1 cellular context compared by ENCODE assay signal in the genomic region with DNA sequence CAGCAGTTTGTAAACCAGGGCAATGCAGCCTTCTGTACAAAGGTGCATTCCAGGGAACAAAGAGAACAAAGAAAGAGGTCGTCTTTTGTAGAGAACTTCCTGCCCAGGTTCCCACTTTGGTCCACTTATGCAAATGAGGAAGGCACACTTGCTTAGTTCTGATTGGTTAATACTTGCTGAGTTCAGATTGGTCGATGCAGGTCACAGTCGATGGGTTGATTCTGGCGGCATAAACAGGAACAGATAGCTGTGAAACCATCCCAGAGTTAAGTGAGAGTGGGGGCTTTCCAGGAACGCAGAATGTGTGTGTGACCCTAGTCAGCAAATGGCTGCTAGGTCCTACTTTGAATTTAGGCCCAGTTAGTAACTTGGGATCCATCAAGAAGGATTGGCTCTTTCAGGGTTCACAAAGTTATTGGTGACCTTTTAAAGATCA.
TF ChIP-seq lines count a peak whose summit lies in the region.

No MANE protein-coding gene starts in this region.

TF ChIP-seq in K562, 482 proteins besides CTCF, POLR2A, EP300 and RAD21:
- TF ChIP-seq, protein P1, sequence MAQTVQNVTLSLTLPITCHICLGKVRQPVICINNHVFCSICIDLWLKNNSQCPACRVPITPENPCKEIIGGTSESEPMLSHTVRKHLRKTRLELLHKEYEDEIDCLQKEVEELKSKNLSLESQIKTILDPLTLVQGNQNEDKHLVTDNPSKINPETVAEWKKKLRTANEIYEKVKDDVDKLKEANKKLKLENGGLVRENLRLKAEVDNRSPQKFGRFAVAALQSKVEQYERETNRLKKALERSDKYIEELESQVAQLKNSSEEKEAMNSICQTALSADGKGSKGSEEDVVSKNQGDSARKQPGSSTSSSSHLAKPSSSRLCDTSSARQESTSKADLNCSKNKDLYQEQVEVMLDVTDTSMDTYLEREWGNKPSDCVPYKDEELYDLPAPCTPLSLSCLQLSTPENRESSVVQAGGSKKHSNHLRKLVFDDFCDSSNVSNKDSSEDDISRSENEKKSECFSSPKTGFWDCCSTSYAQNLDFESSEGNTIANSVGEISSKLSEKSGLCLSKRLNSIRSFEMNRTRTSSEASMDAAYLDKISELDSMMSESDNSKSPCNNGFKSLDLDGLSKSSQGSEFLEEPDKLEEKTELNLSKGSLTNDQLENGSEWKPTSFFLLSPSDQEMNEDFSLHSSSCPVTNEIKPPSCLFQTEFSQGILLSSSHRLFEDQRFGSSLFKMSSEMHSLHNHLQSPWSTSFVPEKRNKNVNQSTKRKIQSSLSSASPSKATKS (CRISPR knock-in tag; IDR thresholded peaks at IDR 0.05) = no peak
- no peak for TF ChIP-seq CTBP1 (IDR thresholded peaks at IDR 0.05; ENCODE audit: borderline replicate concordance)
- TF ChIP-seq, protein P2, sequence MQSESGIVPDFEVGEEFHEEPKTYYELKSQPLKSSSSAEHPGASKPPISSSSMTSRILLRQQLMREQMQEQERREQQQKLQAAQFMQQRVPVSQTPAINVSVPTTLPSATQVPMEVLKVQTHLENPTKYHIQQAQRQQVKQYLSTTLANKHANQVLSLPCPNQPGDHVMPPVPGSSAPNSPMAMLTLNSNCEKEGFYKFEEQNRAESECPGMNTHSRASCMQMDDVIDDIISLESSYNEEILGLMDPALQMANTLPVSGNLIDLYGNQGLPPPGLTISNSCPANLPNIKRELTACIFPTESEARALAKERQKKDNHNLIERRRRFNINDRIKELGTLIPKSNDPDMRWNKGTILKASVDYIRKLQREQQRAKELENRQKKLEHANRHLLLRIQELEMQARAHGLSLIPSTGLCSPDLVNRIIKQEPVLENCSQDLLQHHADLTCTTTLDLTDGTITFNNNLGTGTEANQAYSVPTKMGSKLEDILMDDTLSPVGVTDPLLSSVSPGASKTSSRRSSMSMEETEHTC (IDR thresholded peaks at IDR 0.05) = no peak
- TF ChIP-seq ZNF232 (CRISPR knock-in tag; IDR thresholded peaks at IDR 0.05) = no peak
- TF ChIP-seq NRF1 (conservative IDR thresholded peaks at IDR 0.05 in 1 of 2, IDR thresholded peaks at IDR 0.05 in 1 of 2) = no peak
- TF ChIP-seq, protein P3, sequence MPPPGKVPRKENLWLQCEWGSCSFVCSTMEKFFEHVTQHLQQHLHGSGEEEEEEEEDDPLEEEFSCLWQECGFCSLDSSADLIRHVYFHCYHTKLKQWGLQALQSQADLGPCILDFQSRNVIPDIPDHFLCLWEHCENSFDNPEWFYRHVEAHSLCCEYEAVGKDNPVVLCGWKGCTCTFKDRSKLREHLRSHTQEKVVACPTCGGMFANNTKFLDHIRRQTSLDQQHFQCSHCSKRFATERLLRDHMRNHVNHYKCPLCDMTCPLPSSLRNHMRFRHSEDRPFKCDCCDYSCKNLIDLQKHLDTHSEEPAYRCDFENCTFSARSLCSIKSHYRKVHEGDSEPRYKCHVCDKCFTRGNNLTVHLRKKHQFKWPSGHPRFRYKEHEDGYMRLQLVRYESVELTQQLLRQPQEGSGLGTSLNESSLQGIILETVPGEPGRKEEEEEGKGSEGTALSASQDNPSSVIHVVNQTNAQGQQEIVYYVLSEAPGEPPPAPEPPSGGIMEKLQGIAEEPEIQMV (tag; conservative IDR thresholded peaks at IDR 0.05; ENCODE audit: low read depth) = peak; percentile 91
- peak; percentile 95 for TF ChIP-seq CC2D1A (IDR thresholded peaks at IDR 0.05)
- TF ChIP-seq, protein P4, sequence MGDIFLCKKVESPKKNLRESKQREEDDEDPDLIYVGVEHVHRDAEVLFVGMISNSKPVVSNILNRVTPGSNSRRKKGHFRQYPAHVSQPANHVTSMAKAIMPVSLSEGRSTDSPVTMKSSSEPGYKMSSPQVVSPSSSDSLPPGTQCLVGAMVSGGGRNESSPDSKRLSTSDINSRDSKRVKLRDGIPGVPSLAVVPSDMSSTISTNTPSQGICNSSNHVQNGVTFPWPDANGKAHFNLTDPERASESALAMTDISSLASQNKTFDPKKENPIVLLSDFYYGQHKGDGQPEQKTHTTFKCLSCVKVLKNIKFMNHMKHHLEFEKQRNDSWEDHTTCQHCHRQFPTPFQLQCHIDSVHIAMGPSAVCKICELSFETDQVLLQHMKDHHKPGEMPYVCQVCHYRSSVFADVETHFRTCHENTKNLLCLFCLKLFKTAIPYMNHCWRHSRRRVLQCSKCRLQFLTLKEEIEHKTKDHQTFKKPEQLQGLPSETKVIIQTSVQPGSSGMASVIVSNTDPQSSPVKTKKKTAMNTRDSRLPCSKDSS (IDR thresholded peaks at IDR 0.05; ENCODE audit: low read depth, partially characterized antibody) = no peak
- TF ChIP-seq YY1 (IDR thresholded peaks at IDR 0.05; ENCODE audit: borderline replicate concordance in 1 of 3, control insufficient read depth in 1 of 3, extremely low read depth in 1 of 3, insufficient read depth in 3 of 3, insufficient read length in 1 of 3, insufficient replicate concordance in 2 of 3, low read depth in 1 of 3, low read length in 2 of 3) = no peak
- TF ChIP-seq TBL1XR1 (IDR thresholded peaks at IDR 0.05; ENCODE audit: low read length in 2 of 2) = no peak
- no peak for TF ChIP-seq SIRT6 (IDR thresholded peaks at IDR 0.05; ENCODE audit: low read depth, low read length)
- TF ChIP-seq ZNF124 (CRISPR knock-in tag; IDR thresholded peaks at IDR 0.05) = no peak
- TF ChIP-seq, protein P5, sequence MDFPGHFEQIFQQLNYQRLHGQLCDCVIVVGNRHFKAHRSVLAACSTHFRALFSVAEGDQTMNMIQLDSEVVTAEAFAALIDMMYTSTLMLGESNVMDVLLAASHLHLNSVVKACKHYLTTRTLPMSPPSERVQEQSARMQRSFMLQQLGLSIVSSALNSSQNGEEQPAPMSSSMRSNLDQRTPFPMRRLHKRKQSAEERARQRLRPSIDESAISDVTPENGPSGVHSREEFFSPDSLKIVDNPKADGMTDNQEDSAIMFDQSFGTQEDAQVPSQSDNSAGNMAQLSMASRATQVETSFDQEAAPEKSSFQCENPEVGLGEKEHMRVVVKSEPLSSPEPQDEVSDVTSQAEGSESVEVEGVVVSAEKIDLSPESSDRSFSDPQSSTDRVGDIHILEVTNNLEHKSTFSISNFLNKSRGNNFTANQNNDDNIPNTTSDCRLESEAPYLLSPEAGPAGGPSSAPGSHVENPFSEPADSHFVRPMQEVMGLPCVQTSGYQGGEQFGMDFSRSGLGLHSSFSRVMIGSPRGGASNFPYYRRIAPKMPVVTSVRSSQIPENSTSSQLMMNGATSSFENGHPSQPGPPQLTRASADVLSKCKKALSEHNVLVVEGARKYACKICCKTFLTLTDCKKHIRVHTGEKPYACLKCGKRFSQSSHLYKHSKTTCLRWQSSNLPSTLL (IDR thresholded peaks at IDR 0.05) = peak; percentile 93
- no peak for TF ChIP-seq TAF15 (IDR thresholded peaks at IDR 0.05; ENCODE audit: low read depth, low read length)
- TF ChIP-seq SAFB (IDR thresholded peaks at IDR 0.05; ENCODE audit: borderline replicate concordance, low read depth, low read length) = no peak
- no peak for TF ChIP-seq ZNF184 (CRISPR knock-in tag; IDR thresholded peaks at IDR 0.05)
- no peak for TF ChIP-seq ZKSCAN1 (IDR thresholded peaks at IDR 0.05; ENCODE audit: low read depth, low read length)
- TF ChIP-seq, protein P6, sequence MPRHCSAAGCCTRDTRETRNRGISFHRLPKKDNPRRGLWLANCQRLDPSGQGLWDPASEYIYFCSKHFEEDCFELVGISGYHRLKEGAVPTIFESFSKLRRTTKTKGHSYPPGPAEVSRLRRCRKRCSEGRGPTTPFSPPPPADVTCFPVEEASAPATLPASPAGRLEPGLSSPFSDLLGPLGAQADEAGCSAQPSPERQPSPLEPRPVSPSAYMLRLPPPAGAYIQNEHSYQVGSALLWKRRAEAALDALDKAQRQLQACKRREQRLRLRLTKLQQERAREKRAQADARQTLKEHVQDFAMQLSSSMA (CRISPR knock-in tag; IDR thresholded peaks at IDR 0.05) = no peak
- no peak for TF ChIP-seq CHD2 (IDR thresholded peaks at IDR 0.05; ENCODE audit: low read depth, low read length)
- TF ChIP-seq, protein P7, sequence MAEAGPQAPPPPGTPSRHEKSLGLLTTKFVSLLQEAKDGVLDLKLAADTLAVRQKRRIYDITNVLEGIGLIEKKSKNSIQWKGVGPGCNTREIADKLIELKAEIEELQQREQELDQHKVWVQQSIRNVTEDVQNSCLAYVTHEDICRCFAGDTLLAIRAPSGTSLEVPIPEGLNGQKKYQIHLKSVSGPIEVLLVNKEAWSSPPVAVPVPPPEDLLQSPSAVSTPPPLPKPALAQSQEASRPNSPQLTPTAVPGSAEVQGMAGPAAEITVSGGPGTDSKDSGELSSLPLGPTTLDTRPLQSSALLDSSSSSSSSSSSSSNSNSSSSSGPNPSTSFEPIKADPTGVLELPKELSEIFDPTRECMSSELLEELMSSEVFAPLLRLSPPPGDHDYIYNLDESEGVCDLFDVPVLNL (CRISPR knock-in tag; IDR thresholded peaks at IDR 0.05; ENCODE audit: low read depth) = no peak
- TF ChIP-seq ZNF212 (CRISPR knock-in tag; IDR thresholded peaks at IDR 0.05) = no peak
- peak; percentile 52; the same call in 1 of the 2 replicates for TF ChIP-seq SPI1 (IDR thresholded peaks at IDR 0.05; ENCODE audit: borderline replicate concordance, low read depth, low read length)
- no peak for TF ChIP-seq ZBTB1 (CRISPR knock-in tag; IDR thresholded peaks at IDR 0.05; ENCODE audit: borderline replicate concordance, low read depth)
- TF ChIP-seq, protein P8, sequence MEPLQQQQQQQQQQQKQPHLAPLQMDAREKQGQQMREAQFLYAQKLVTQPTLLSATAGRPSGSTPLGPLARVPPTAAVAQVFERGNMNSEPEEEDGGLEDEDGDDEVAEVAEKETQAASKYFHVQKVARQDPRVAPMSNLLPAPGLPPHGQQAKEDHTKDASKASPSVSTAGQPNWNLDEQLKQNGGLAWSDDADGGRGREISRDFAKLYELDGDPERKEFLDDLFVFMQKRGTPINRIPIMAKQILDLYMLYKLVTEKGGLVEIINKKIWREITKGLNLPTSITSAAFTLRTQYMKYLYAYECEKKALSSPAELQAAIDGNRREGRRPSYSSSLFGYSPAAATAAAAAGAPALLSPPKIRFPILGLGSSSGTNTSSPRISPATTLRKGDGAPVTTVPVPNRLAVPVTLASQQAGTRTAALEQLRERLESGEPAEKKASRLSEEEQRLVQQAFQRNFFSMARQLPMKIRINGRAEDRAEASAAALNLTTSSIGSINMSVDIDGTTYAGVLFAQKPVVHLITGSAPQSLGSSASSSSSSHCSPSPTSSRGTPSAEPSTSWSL (CRISPR knock-in tag; IDR thresholded peaks at IDR 0.05; ENCODE audit: borderline replicate concordance) = no peak
- no peak for TF ChIP-seq HEY1 (CRISPR knock-in tag; IDR thresholded peaks at IDR 0.05; ENCODE audit: borderline replicate concordance)
- TF ChIP-seq, protein P9, sequence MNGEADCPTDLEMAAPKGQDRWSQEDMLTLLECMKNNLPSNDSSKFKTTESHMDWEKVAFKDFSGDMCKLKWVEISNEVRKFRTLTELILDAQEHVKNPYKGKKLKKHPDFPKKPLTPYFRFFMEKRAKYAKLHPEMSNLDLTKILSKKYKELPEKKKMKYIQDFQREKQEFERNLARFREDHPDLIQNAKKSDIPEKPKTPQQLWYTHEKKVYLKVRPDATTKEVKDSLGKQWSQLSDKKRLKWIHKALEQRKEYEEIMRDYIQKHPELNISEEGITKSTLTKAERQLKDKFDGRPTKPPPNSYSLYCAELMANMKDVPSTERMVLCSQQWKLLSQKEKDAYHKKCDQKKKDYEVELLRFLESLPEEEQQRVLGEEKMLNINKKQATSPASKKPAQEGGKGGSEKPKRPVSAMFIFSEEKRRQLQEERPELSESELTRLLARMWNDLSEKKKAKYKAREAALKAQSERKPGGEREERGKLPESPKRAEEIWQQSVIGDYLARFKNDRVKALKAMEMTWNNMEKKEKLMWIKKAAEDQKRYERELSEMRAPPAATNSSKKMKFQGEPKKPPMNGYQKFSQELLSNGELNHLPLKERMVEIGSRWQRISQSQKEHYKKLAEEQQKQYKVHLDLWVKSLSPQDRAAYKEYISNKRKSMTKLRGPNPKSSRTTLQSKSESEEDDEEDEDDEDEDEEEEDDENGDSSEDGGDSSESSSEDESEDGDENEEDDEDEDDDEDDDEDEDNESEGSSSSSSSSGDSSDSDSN (IDR thresholded peaks at IDR 0.05; ENCODE audit: borderline replicate concordance in 1 of 2, low read depth in 2 of 2, low read length in 2 of 2) = no peak
TF ChIP-seq in K562: peak in this region for 4.
